Comparison of ENCODE assay signal across 1 cellular context in genomic region chr21:24045775-24046215, GRCh38.
TF ChIP-seq lines count a peak whose summit lies in the region.

No MANE protein-coding gene starts in this region.

TF ChIP-seq in K562, 482 proteins besides CTCF, POLR2A, EP300 and RAD21 (continued from another document):
- TF ChIP-seq ZNF395 (CRISPR knock-in tag; IDR thresholded peaks at IDR 0.05): no peak
- no peak for TF ChIP-seq ZNF518B (CRISPR knock-in tag; IDR thresholded peaks at IDR 0.05)
- TF ChIP-seq CEBPG (CRISPR knock-in tag; IDR thresholded peaks at IDR 0.05): no peak
- no peak for TF ChIP-seq CEBPG (tag; conservative IDR thresholded peaks at IDR 0.05 in 1 of 2, IDR thresholded peaks at IDR 0.05 in 1 of 2)
- no peak for TF ChIP-seq C11orf30 (IDR thresholded peaks at IDR 0.05; ENCODE audit: low read depth)
